Comparison of ENCODE assay signal across 8 cellular contexts in the genomic region with DNA sequence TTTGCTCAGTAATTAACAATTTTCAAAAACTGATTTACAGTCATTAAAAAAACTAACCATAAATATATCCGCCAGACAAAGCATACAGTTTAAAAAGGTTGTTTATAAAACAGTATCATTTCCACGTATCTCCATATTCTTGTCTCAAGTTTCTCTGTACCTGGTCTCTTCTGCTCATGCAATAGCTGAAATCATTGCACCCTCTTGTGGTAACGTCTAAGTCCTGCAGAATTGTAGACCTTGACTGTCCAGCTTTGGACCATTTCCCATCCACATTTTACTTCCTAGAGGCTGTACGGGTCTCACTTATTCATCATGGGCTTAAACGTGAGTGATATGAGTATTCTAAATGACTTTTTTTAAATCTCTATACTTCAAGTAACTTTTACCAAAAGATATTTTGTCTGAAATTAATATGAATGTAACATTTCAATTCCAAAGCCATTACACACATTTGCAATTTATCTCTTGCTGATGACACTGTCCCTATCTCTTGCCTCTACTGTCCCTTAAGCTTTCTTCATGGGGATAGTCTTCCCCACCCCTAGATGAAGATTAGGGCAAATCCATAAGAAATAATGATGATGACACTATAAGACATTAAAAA.
DNase-seq lines count a peak whose midpoint lies in the region; ATAC-seq and TF ChIP-seq lines count a peak whose summit lies in the region.

No MANE protein-coding gene starts in this region.

- intact Hi-C loops in prostate gland (cut with DNase I), result loop anchor here (5.0 kb wide), 1 partner anchor 298 kb away; no protein-coding TSS in a partner anchor

- H3K9ac ChIP-seq in SU-DHL-6 (ENCODE audit: low read length), result no peak overlapping the region

- H3K27me3 ChIP-seq in SU-DHL-6 (ENCODE audit: low read length), result no peaks in the 10 kb centered on the region
- no peaks in the 10 kb centered on the region for H3K27me3 ChIP-seq in prostate gland (replicated peaks; ENCODE audit: insufficient read depth)

- no peak overlapping the region for H3K4me2 ChIP-seq in SU-DHL-6 (ENCODE audit: low read depth, low read length, poor library complexity, severe bottlenecking)

- peak; percentile 66 for ATAC-seq in GM21447 (IDR thresholded peaks at IDR 0.05; ENCODE audit: unreplicated experiment)

- H3K4me1 ChIP-seq in prostate gland (replicated peaks), result no peaks in the 10 kb centered on the region

- H3K36me3 ChIP-seq in SU-DHL-6 (ENCODE audit: low read length) (no peaks in the 10 kb centered on the region), prostate gland (no peaks in the 10 kb centered on the region)

- H3K9me3 ChIP-seq in SU-DHL-6 (ENCODE audit: insufficient read depth, low read length), result no peaks in the 10 kb centered on the region
- H3K9me3 ChIP-seq in prostate gland, result no peaks in the 10 kb centered on the region

- H2AFZ ChIP-seq in SU-DHL-6 (ENCODE audit: low read depth, low read length, severe bottlenecking), result no peak overlapping the region

- H3F3A ChIP-seq in SU-DHL-6 (ENCODE audit: insufficient read depth), result no peaks in the 10 kb centered on the region

- WGBS in prostate gland, result 7% methylated on average over 5 of the region's 5 CpGs

- DNase-seq in NCI-H2081 (lab: John Stamatoyannopoulos, UW), result peak; percentile 34 to 57
- DNase-seq in NCI-H2081 treated with DMSO at 0.1 percent for 48 hours (lab: John Stamatoyannopoulos, UW), result no peak
- peak; percentile 46 for DNase-seq in LNCaP clone FGC (ENCODE audit: low read depth)
- peak; percentile 73 for DNase-seq in fibroblast of the conjunctiva (ENCODE audit: low read depth)
- DNase-seq in prostate gland (ENCODE audit: low spot score), result peak; percentile 19
- DNase-seq in activated CD8-positive, alpha-beta memory T cell treated with anti-CD3 and anti-CD28 coated beads, Interleukin-2, amount 50 U/mL, for 4 hours, result no peak

- H3K79me2 ChIP-seq in SU-DHL-6 (ENCODE audit: insufficient read depth, low read length), result no peaks in the 10 kb centered on the region

- H4K20me1 ChIP-seq in SU-DHL-6 (ENCODE audit: low read depth, low read length), result no peaks in the 10 kb centered on the region

- no peaks in the 10 kb centered on the region for H3K9me2 ChIP-seq in SU-DHL-6 (replicated peaks; ENCODE audit: insufficient read depth, low read length)

- no peak for TF ChIP-seq POLR2A in prostate gland (IDR thresholded peaks at IDR 0.05)

- no peak overlapping the region for H3K27ac ChIP-seq in SU-DHL-6 (ENCODE audit: low read depth, low read length)
- no peak overlapping the region for H3K27ac ChIP-seq in prostate gland

- H3K4me3 ChIP-seq in LNCaP clone FGC (ENCODE audit: low read depth, low read length) (no peak overlapping the region), SU-DHL-6 (ENCODE audit: insufficient read depth, low read length, poor library complexity, severe bottlenecking) (no peak overlapping the region), prostate gland (no peak overlapping the region)

- TF ChIP-seq CTCF in LNCaP clone FGC (IDR thresholded peaks at IDR 0.05; ENCODE audit: control insufficient read depth, extremely low read depth, insufficient read depth) (peak; percentile 81), SU-DHL-6 (IDR thresholded peaks at IDR 0.05; ENCODE audit: insufficient read depth, low read length, poor library complexity, severe bottlenecking) (peak; percentile 28), prostate gland (IDR thresholded peaks at IDR 0.05) (peak; percentile 43 to 76 (median 59))

Comparison
In these comparisons a context has a peak if more than half of its experiments do, and no peak if none do; other contexts are left out.
1. DNase-seq: peak in NCI-H2081 (2 of 2), LNCaP clone FGC (single experiment), fibroblast of the conjunctiva (single experiment) and prostate gland (single experiment); none in NCI-H2081 treated with DMSO at 0.1 percent for 48 hours (single experiment) and activated CD8-positive, alpha-beta memory T cell treated with anti-CD3 and anti-CD28 coated beads, Interleukin-2, amount 50 U/mL, for 4 hours (single experiment).
2. CTCF ChIP-seq: peak in every context shown above with its lines; median percentile 81 in LNCaP clone FGC; 59 in prostate gland; 28 in SU-DHL-6.